Comparison of ENCODE assay signal across 2 cellular contexts in genomic region chr1:230717251-230717650, GRCh38.
TF ChIP-seq lines count a peak whose summit lies in the region.

No MANE protein-coding gene starts in this region.

TF ChIP-seq in K562, 482 proteins besides CTCF, POLR2A, EP300 and RAD21 (continues in another document):
- TF ChIP-seq NFIX (CRISPR knock-in tag; IDR thresholded peaks at IDR 0.05; ENCODE audit: low read depth) (no peak), ATF3 (IDR thresholded peaks at IDR 0.05) (peak; percentile 37; the same call in 1 of the 2 replicates), ATF3 (CRISPR knock-in tag; conservative IDR thresholded peaks at IDR 0.05) (no peak), PHB2 (IDR thresholded peaks at IDR 0.05; ENCODE audit: low read depth) (no peak), ZNF830 (CRISPR knock-in tag; IDR thresholded peaks at IDR 0.05) (no peak), ETS1 (conservative IDR thresholded peaks at IDR 0.05; ENCODE audit: control insufficient read depth, low read depth, low read length) (no peak), ETV5 (CRISPR knock-in tag; IDR thresholded peaks at IDR 0.05; ENCODE audit: low read depth) (no peak), ZFP91 (CRISPR knock-in tag; IDR thresholded peaks at IDR 0.05) (no peak), CEBPB (tag; IDR thresholded peaks at IDR 0.05) (peak; percentile 52), E4F1 (CRISPR knock-in tag; IDR thresholded peaks at IDR 0.05; ENCODE audit: borderline replicate concordance) (no peak), BCOR (IDR thresholded peaks at IDR 0.05) (no peak), CREB5 (CRISPR knock-in tag; IDR thresholded peaks at IDR 0.05) (no peak), ZNF124 (CRISPR knock-in tag; IDR thresholded peaks at IDR 0.05) (no peak), ZNF57 (CRISPR knock-in tag; IDR thresholded peaks at IDR 0.05) (no peak), EP400 (IDR thresholded peaks at IDR 0.05) (no peak), IFI16 (CRISPR knock-in tag; IDR thresholded peaks at IDR 0.05) (no peak), CEBPG (CRISPR knock-in tag; IDR thresholded peaks at IDR 0.05) (no peak), CEBPG (tag; conservative IDR thresholded peaks at IDR 0.05 in 1 of 2, IDR thresholded peaks at IDR 0.05 in 1 of 2) (peak; percentile 51 to 77), E2F4 (CRISPR knock-in tag; IDR thresholded peaks at IDR 0.05; ENCODE audit: low read depth) (no peak), HINFP (tag; conservative IDR thresholded peaks at IDR 0.05; ENCODE audit: low read depth) (no peak), FOXJ2 (tag; IDR thresholded peaks at IDR 0.05) (no peak)

TF ChIP-seq in liver, 16 proteins besides CTCF, POLR2A, EP300 and RAD21:
- peak; percentile 24 for TF ChIP-seq SP1 (IDR thresholded peaks at IDR 0.05)
- no peak for TF ChIP-seq HNF4G (IDR thresholded peaks at IDR 0.05)
- peak; percentile 41 for TF ChIP-seq ATF3 (IDR thresholded peaks at IDR 0.05)
- TF ChIP-seq YY1 (IDR thresholded peaks at IDR 0.05): peak; percentile 33
- no peak for TF ChIP-seq REST (IDR thresholded peaks at IDR 0.05)
- TF ChIP-seq JUND (IDR thresholded peaks at IDR 0.05): peak in 1 of 2 donors; percentile 67
- TF ChIP-seq TAF1 (conservative IDR thresholded peaks at IDR 0.05): no peak
- TF ChIP-seq EGR1 (IDR thresholded peaks at IDR 0.05; ENCODE audit: low read depth in 2 of 2): no peak
- TF ChIP-seq NR2F2 (IDR thresholded peaks at IDR 0.05): no peak
- peak; percentile 42 to 59 for TF ChIP-seq RXRA (IDR thresholded peaks at IDR 0.05)
- no peak for TF ChIP-seq FOXA2 (IDR thresholded peaks at IDR 0.05)
- peak; percentile 15 to 31 for TF ChIP-seq HNF4A (conservative IDR thresholded peaks at IDR 0.05)
TF ChIP-seq in liver: peak in this region for 6.
